ENCODE assay signal across 27 cellular contexts in the genomic region with DNA sequence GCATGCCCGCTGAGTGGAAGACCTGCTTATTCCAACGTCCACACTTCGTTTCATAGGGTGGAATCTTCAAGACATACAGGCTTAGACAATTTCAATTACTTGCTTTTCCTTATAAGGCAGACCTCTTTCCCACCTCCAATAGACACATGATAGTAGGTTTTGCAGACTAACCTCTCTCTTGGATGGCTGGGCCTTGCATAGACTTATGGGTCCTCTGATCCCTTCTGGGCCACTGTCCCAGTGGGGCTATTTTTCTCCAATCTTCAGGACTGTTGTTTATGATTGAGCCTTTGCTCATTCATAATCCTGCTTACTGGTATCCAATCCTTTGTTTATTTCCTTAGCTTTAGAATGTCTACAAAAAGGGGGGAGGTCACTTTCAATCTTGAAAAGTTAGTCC.
A peak's percentile ranks its signal among the peaks of the same experiment; 100 is the strongest.
DNase-seq lines count a peak whose midpoint lies in the region; ATAC-seq lines count a peak whose summit lies in the region.
"Had no signal": no experiment of that assay in that cellular context is flagged by ENCODE, and none has a peak within 500 bp of the region (broad histone marks: within the 10 kb centered on the region; RNA-seq: fewer than 3 reads in every experiment).

No MANE protein-coding gene starts in this region.

- H3K79me2 ChIP-seq in Karpas-422 (ENCODE audit: low read length), result no peaks in the 10 kb centered on the region
- H3K79me2 ChIP-seq: hepatocyte had no signal

- H2BK15ac ChIP-seq in neuronal stem cell (ENCODE audit: low read length), result no peak overlapping the region

- H3K9ac ChIP-seq in Karpas-422 (ENCODE audit: low read length) (peak overlapping the region; percentile 67), neuronal stem cell (ENCODE audit: low read depth, low read length, poor library complexity) (no peak overlapping the region)

- no peak overlapping the region for H2BK5ac ChIP-seq in neuronal stem cell (ENCODE audit: low read length)

- H3K4me3 ChIP-seq in Karpas-422 (ENCODE audit: low read length) (no peak overlapping the region), neuronal stem cell (ENCODE audit: low read length in 2 of 2) (no peak overlapping the region)
- H3K4me3 ChIP-seq: colonic mucosa, esophagus squamous epithelium, hepatocyte, ovary, tibial nerve had no signal

- no peak overlapping the region for H3K18ac ChIP-seq in neuronal stem cell (ENCODE audit: low read length)

- intact Hi-C loops in activated CD4-positive, alpha-beta T cell treated with anti-CD3 and anti-CD28 coated beads for 36 hours (cut with DNase I, micrococcal nuclease), result loop anchor here in 1 of 2 experiments (2.0 to 5.0 kb wide), 3 partner anchors 25 to 750 kb away; no protein-coding TSS in a partner anchor

- no peak overlapping the region for H2AK5ac ChIP-seq in neuronal stem cell (ENCODE audit: low read depth, low read length)

- H3K14ac ChIP-seq in neuronal stem cell (ENCODE audit: low read length), result no peak overlapping the region

- H3K9me3 ChIP-seq in Karpas-422 (ENCODE audit: low read length), result no peaks in the 10 kb centered on the region
- H3K9me3 ChIP-seq in neuronal stem cell (replicated peaks in 1 of 2; ENCODE audit: control insufficient read depth in 2 of 2, insufficient read depth in 1 of 2, low read depth in 1 of 2, low read length in 2 of 2), result peaks cover 0 to 2% of the 10 kb centered on the region in 2 donors
- H3K9me3 ChIP-seq: colonic mucosa, esophagus squamous epithelium, ovary, tibial nerve had no signal

- no peaks in the 10 kb centered on the region for H3K9me3 Mint-ChIP-seq in activated CD4-positive, alpha-beta T cell treated with anti-CD3 and anti-CD28 coated beads for 36 hours (ENCODE audit: low read depth)
- H3K9me3 Mint-ChIP-seq in activated naive CD8-positive, alpha-beta T cell (ENCODE audit: low read depth), result no peaks in the 10 kb centered on the region
- peaks cover 3% of the 10 kb centered on the region for H3K9me3 Mint-ChIP-seq in stimulated activated memory B cell treated with anti-CD40 and anti-IgM and Interleukin-4, amounts not matched to agents 10 μg/mL and 1 μg/mL and 100 μg/mL, for 72 hours
- H3K9me3 Mint-ChIP-seq: endodermal cell, WTC11 had no signal

- peak overlapping the region; percentile 64 for H3K4me2 ChIP-seq in Karpas-422 (ENCODE audit: low read depth, low read length, poor library complexity, severe bottlenecking)
- H3K4me2 ChIP-seq in neuronal stem cell (ENCODE audit: insufficient read depth, low read length, poor library complexity, severe bottlenecking), result no peak overlapping the region
- H3K4me2 ChIP-seq: hepatocyte had no signal

- H3K27me3 ChIP-seq in Karpas-422 (ENCODE audit: low read length), result no peaks in the 10 kb centered on the region
- H3K27me3 ChIP-seq in neuronal stem cell (ENCODE audit: control insufficient read depth in 3 of 3, insufficient read depth in 3 of 3, low read depth in 1 of 3, low read length in 3 of 3), result no peaks in the 10 kb centered on the region
- H3K27me3 ChIP-seq: colonic mucosa, esophagus squamous epithelium, hepatocyte, ovary, tibial nerve had no signal

- DNase-seq in activated CD4-positive, alpha-beta T cell treated with anti-CD3 and anti-CD28 coated beads for 36 hours, result no peak
- no peak for DNase-seq in activated CD4-positive, alpha-beta T cell treated with anti-CD3 and anti-CD28 coated beads for 48 hours
- DNase-seq in Karpas-422, result no peak
- DNase-seq in NCI-H128 (lab: John Stamatoyannopoulos, UW; ENCODE audit: unreplicated experiment), result no peak
- DNase-seq in neuronal stem cell (ENCODE audit: low spot score), result no peak
- DNase-seq: colonic mucosa; endodermal cell; esophagus squamous epithelium; GDM1; left colon; mesenchymal stem cell; NCI-H1092; NCI-H2029; NCI-H2227 treated with DMSO at 0.1 percent for 48 hours; NCI-H748 treated with DMSO at 0.1 percent for 48 hours; OCI-M1; ovary; right cardiac atrium; stimulated activated CD4-positive, alpha-beta T cell treated with anti-CD3 and anti-CD28 coated beads, Interleukin-4, amount 100 ng/mL, for 1 hour; stimulated activated naive CD4-positive, alpha-beta T cell treated with Interleukin-2 at 50 U/mL for 16 hours had no signal

- no peak overlapping the region for H3K4ac ChIP-seq in neuronal stem cell (ENCODE audit: low read length)

- H2AFZ ChIP-seq in Karpas-422 (ENCODE audit: low read length) (no peak overlapping the region), neuronal stem cell (ENCODE audit: low read length) (no peak overlapping the region)
- H2AFZ ChIP-seq: hepatocyte had no signal

- H3K4me1 Mint-ChIP-seq in activated CD4-positive, alpha-beta T cell treated with anti-CD3 and anti-CD28 coated beads for 36 hours, result peaks cover 70% of the 10 kb centered on the region
- peaks cover 69% of the 10 kb centered on the region for H3K4me1 Mint-ChIP-seq in activated naive CD8-positive, alpha-beta T cell (ENCODE audit: low read depth)
- H3K4me1 Mint-ChIP-seq in stimulated activated memory B cell treated with anti-CD40 and anti-IgM and Interleukin-4, amounts not matched to agents 10 μg/mL and 1 μg/mL and 100 μg/mL, for 72 hours, result peaks cover 59% of the 10 kb centered on the region
- H3K4me1 Mint-ChIP-seq: endodermal cell, WTC11 had no signal

- H4K91ac ChIP-seq in neuronal stem cell (ENCODE audit: low read depth, low read length, poor library complexity), result no peak overlapping the region

- peaks cover 91% of the 10 kb centered on the region for H3K4me1 ChIP-seq in Karpas-422 (ENCODE audit: low read length)
- peaks cover 0 to 10% of the 10 kb centered on the region in 2 donors for H3K4me1 ChIP-seq in neuronal stem cell (ENCODE audit: control insufficient read depth in 2 of 2, insufficient read depth in 1 of 2, low read depth in 1 of 2, low read length in 2 of 2)
- H3K4me1 ChIP-seq: colonic mucosa had no signal

- no peak overlapping the region for H2BK12ac ChIP-seq in neuronal stem cell (ENCODE audit: low read length)

- H2BK120ac ChIP-seq in neuronal stem cell (ENCODE audit: low read depth, low read length), result no peak overlapping the region

- no peaks in the 10 kb centered on the region for H3K36me3 ChIP-seq in Karpas-422 (ENCODE audit: insufficient read depth, low read length)
- H3K36me3 ChIP-seq in neuronal stem cell (replicated peaks in 1 of 2; ENCODE audit: control insufficient read depth in 2 of 2, insufficient read depth in 2 of 2, low read length in 2 of 2), result no peaks in the 10 kb centered on the region
- H3K36me3 ChIP-seq: colonic mucosa, esophagus squamous epithelium, ovary, tibial nerve had no signal

- peaks cover 20% of the 10 kb centered on the region for H3K36me3 Mint-ChIP-seq in activated CD4-positive, alpha-beta T cell treated with anti-CD3 and anti-CD28 coated beads for 36 hours (ENCODE audit: low read depth)
- H3K36me3 Mint-ChIP-seq in activated naive CD8-positive, alpha-beta T cell, result peaks cover 8% of the 10 kb centered on the region
- H3K36me3 Mint-ChIP-seq in stimulated activated memory B cell treated with anti-CD40 and anti-IgM and Interleukin-4, amounts not matched to agents 10 μg/mL and 1 μg/mL and 100 μg/mL, for 72 hours, result no peaks in the 10 kb centered on the region
- H3K36me3 Mint-ChIP-seq: WTC11 had no signal

- no peak overlapping the region for H3K23ac ChIP-seq in neuronal stem cell (ENCODE audit: low read depth, low read length, poor library complexity)

- H3K27ac ChIP-seq in Karpas-422 (ENCODE audit: low read length), result peak overlapping the region; percentile 99
- no peak overlapping the region for H3K27ac ChIP-seq in neuronal stem cell (replicated peaks; ENCODE audit: low read length)
- H3K27ac ChIP-seq: colonic mucosa, esophagus squamous epithelium, hepatocyte, ovary had no signal

- CTCF ChIA-PET in activated CD4-positive, alpha-beta T cell treated with anti-CD3 and anti-CD28 coated beads for 36 hours (lab: Charles Lee), result interaction anchor here (0.9 kb wide), 2 partner anchors 11 to 20 kb away, joined by 3 read pairs; no protein-coding TSS in a partner anchor

- no peaks in the 10 kb centered on the region for H3K79me1 ChIP-seq in neuronal stem cell (ENCODE audit: low read depth, low read length)

- H4K8ac ChIP-seq in neuronal stem cell (ENCODE audit: low read depth, low read length), result no peak overlapping the region

- H3K9me2 ChIP-seq in Karpas-422 (replicated peaks; ENCODE audit: insufficient read depth, low read length), result no peaks in the 10 kb centered on the region

- no peak for ATAC-seq in activated CD4-positive, alpha-beta T cell treated with anti-CD3 and anti-CD28 coated beads for 36 hours
- no peak for ATAC-seq in stimulated activated memory B cell treated with anti-CD40 and anti-IgM and Interleukin-4, amounts not matched to agents 10 μg/mL and 1 μg/mL and 100 μg/mL, for 72 hours
- no peak for ATAC-seq in GM21381 (IDR thresholded peaks at IDR 0.05; ENCODE audit: unreplicated experiment)
- ATAC-seq: HepG2, left colon, right cardiac atrium, WTC11 had no signal

- peak overlapping the region; percentile 52 for H3K27ac Mint-ChIP-seq in activated CD4-positive, alpha-beta T cell treated with anti-CD3 and anti-CD28 coated beads for 36 hours
- H3K27ac Mint-ChIP-seq in activated naive CD8-positive, alpha-beta T cell, result peak overlapping the region; percentile 71
- H3K27ac Mint-ChIP-seq in stimulated activated memory B cell treated with anti-CD40 and anti-IgM and Interleukin-4, amounts not matched to agents 10 μg/mL and 1 μg/mL and 100 μg/mL, for 72 hours, result peak overlapping the region; percentile 92
- H3K27ac Mint-ChIP-seq: endodermal cell, WTC11 had no signal

- no CpG with 5 or more reads among the region's 3 CpGs for WGBS in neuronal stem cell (ENCODE audit: extremely low coverage in 2 of 2, insufficient read length in 2 of 2, insufficient replicate concordance in 1 of 2), 2 donors

- POLR2A ChIA-PET in activated CD4-positive, alpha-beta T cell treated with anti-CD3 and anti-CD28 coated beads for 36 hours (lab: Charles Lee), result no interaction called here

- no peak overlapping the region for H3K4me3 Mint-ChIP-seq in activated CD4-positive, alpha-beta T cell treated with anti-CD3 and anti-CD28 coated beads for 36 hours
- peak overlapping the region; percentile 31 for H3K4me3 Mint-ChIP-seq in activated naive CD8-positive, alpha-beta T cell
- H3K4me3 Mint-ChIP-seq in stimulated activated memory B cell treated with anti-CD40 and anti-IgM and Interleukin-4, amounts not matched to agents 10 μg/mL and 1 μg/mL and 100 μg/mL, for 72 hours, result no peak overlapping the region
- H3K4me3 Mint-ChIP-seq: endodermal cell, WTC11 had no signal

- H4K20me1 ChIP-seq in Karpas-422 (ENCODE audit: insufficient read depth, low read depth, low read length), result no peaks in the 10 kb centered on the region

- H3K27me3 Mint-ChIP-seq in activated CD4-positive, alpha-beta T cell treated with anti-CD3 and anti-CD28 coated beads for 36 hours, result no peaks in the 10 kb centered on the region
- H3K27me3 Mint-ChIP-seq in activated naive CD8-positive, alpha-beta T cell, result no peaks in the 10 kb centered on the region
- no peaks in the 10 kb centered on the region for H3K27me3 Mint-ChIP-seq in stimulated activated memory B cell treated with anti-CD40 and anti-IgM and Interleukin-4, amounts not matched to agents 10 μg/mL and 1 μg/mL and 100 μg/mL, for 72 hours
